ENCODE assay signal across 1 cellular context in genomic region chr1:58581641-58582040, GRCh38.
TF ChIP-seq lines count a peak whose summit lies in the region.

No MANE protein-coding gene starts in this region.

TF ChIP-seq in HCT116, 20 proteins besides CTCF, POLR2A, EP300 and RAD21:
- TF ChIP-seq POLR2AphosphoS5 (IDR thresholded peaks at IDR 0.05; ENCODE audit: low read depth, low read length) (no peak), ELF1 (IDR thresholded peaks at IDR 0.05; ENCODE audit: borderline replicate concordance, low read depth) (no peak), MAX (IDR thresholded peaks at IDR 0.05) (no peak), TCF7L2 (IDR thresholded peaks at IDR 0.05; ENCODE audit: borderline replicate concordance, extremely low read depth, insufficient read depth, insufficient read length) (no peak), EZH2 (IDR thresholded peaks at IDR 0.05) (no peak), EZH2phosphoT487 (IDR thresholded peaks at IDR 0.05; ENCODE audit: borderline replicate concordance) (no peak), SIN3A (IDR thresholded peaks at IDR 0.05; ENCODE audit: low read depth) (no peak), REST (IDR thresholded peaks at IDR 0.05; ENCODE audit: low read depth) (no peak), YY1 (IDR thresholded peaks at IDR 0.05; ENCODE audit: extremely low read depth, insufficient replicate concordance, low read depth, low read length) (no peak), FOSL1 (IDR thresholded peaks at IDR 0.05; ENCODE audit: low read depth) (no peak), ZNF274 (IDR thresholded peaks at IDR 0.05; ENCODE audit: low read depth, low read length) (no peak), SRF (IDR thresholded peaks at IDR 0.05; ENCODE audit: low read depth) (no peak), SP1 (IDR thresholded peaks at IDR 0.05; ENCODE audit: low read depth) (no peak), CBX3 (IDR thresholded peaks at IDR 0.05; ENCODE audit: low read depth) (no peak), CEBPB (IDR thresholded peaks at IDR 0.05; ENCODE audit: low read depth) (no peak)
- TF ChIP-seq, protein P1, sequence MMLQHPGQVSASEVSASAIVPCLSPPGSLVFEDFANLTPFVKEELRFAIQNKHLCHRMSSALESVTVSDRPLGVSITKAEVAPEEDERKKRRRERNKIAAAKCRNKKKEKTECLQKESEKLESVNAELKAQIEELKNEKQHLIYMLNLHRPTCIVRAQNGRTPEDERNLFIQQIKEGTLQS (IDR thresholded peaks at IDR 0.05), result no peak
- TF ChIP-seq, protein P2, sequence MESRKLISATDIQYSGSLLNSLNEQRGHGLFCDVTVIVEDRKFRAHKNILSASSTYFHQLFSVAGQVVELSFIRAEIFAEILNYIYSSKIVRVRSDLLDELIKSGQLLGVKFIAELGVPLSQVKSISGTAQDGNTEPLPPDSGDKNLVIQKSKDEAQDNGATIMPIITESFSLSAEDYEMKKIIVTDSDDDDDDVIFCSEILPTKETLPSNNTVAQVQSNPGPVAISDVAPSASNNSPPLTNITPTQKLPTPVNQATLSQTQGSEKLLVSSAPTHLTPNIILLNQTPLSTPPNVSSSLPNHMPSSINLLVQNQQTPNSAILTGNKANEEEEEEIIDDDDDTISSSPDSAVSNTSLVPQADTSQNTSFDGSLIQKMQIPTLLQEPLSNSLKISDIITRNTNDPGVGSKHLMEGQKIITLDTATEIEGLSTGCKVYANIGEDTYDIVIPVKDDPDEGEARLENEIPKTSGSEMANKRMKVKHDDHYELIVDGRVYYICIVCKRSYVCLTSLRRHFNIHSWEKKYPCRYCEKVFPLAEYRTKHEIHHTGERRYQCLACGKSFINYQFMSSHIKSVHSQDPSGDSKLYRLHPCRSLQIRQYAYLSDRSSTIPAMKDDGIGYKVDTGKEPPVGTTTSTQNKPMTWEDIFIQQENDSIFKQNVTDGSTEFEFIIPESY (IDR thresholded peaks at IDR 0.05; ENCODE audit: extremely low read depth, insufficient replicate concordance, low read length), result no peak
